ENCODE assay signal across 8 cellular contexts in genomic region chr2:38115216-38116012, GRCh38. TPM values are rescaled to one million over a fixed set of nuclear protein-coding genes. Genes with fewer than 3 reads are reported as not detected.
DNase-seq lines count a peak whose midpoint lies in the region; ATAC-seq and TF ChIP-seq lines count a peak whose summit lies in the region.

No MANE protein-coding gene starts in this region.

- H3K9me3 ChIP-seq in liver (ENCODE audit: control insufficient read depth in 4 of 4, low read length in 3 of 4), result no peaks in the 10 kb centered on the region

- no peak overlapping the region for H3K4me3 ChIP-seq in liver (ENCODE audit: low read depth in 1 of 3, low read length in 3 of 3)

- TF ChIP-seq RAD21 in liver (IDR thresholded peaks at IDR 0.05), result peak; percentile 93 to 95

- H3K27me3 ChIP-seq in liver (ENCODE audit: control insufficient read depth in 4 of 4, insufficient read depth in 4 of 4, low read length in 3 of 4), result no peaks in the 10 kb centered on the region

- no peaks in the 10 kb centered on the region for H3K36me3 ChIP-seq in liver (ENCODE audit: control insufficient read depth in 4 of 4, insufficient read depth in 3 of 4, low read depth in 1 of 4, low read length in 3 of 4)

- peak; percentile 95 for TF ChIP-seq CTCF in liver (IDR thresholded peaks at IDR 0.05; ENCODE audit: low read depth, low read length, missing input control)

- no peak overlapping the region for H3K27ac ChIP-seq in liver (ENCODE audit: low read depth in 1 of 2, low read length in 2 of 2)

- no peak overlapping the region for H3K9ac ChIP-seq in liver (ENCODE audit: low read depth in 1 of 2, low read length in 2 of 2)

- DNase-seq in DMS153 treated with DMSO at 0.1 percent for 48 hours (lab: John Stamatoyannopoulos, UW; ENCODE audit: unreplicated experiment) (peak; percentile 47), NCI-H2227 treated with DMSO at 0.1 percent for 48 hours (lab: John Stamatoyannopoulos, UW) (peak; percentile 71), cerebellar cortex (ENCODE audit: low spot score) (peak; percentile 44)
- peak; percentile 36 for DNase-seq in stimulated activated CD8-positive, alpha-beta memory T cell treated with anti-CD3 and anti-CD28 coated beads, Interleukin-15, amount 100 ng/mL, for 24 hours (ENCODE audit: low read depth)

- ATAC-seq in HG02571 (IDR thresholded peaks at IDR 0.05; ENCODE audit: unreplicated experiment) (peak; percentile 53), GM19023 (IDR thresholded peaks at IDR 0.05; ENCODE audit: unreplicated experiment) (no peak)
- ATAC-seq in activated CD4-positive, CD25-positive, alpha-beta regulatory T cell treated with anti-CD3 and anti-CD28 coated beads, Interleukin-2, amount 50 U/mL, for 24 hours, result peak; percentile 30 to 55

- H3K4me1 ChIP-seq in liver (ENCODE audit: control insufficient read depth in 4 of 4, insufficient read depth in 4 of 4, low read length in 3 of 4), result peaks cover 7 to 34% (median 18%) of the 10 kb centered on the region in 4 donors

- WGBS in liver, result 23% methylated on average over 8 of the region's 8 CpGs

TF ChIP-seq in liver, 16 proteins besides CTCF, POLR2A, EP300 and RAD21:
- TF ChIP-seq REST (IDR thresholded peaks at IDR 0.05) (no peak), FOXA1 (IDR thresholded peaks at IDR 0.05) (no peak), TAF1 (conservative IDR thresholded peaks at IDR 0.05) (no peak), GABPA (IDR thresholded peaks at IDR 0.05 in 1 of 2, conservative IDR thresholded peaks at IDR 0.05 in 1 of 2) (no peak), ZBTB33 (IDR thresholded peaks at IDR 0.05) (no peak), SP1 (IDR thresholded peaks at IDR 0.05) (no peak), JUND (IDR thresholded peaks at IDR 0.05) (no peak), RXRA (IDR thresholded peaks at IDR 0.05) (peak; percentile 3 to 26), HNF4A (conservative IDR thresholded peaks at IDR 0.05) (peak in 1 of 2 donors; percentile 22), HNF4G (IDR thresholded peaks at IDR 0.05) (no peak), FOXA2 (IDR thresholded peaks at IDR 0.05) (no peak), ATF3 (IDR thresholded peaks at IDR 0.05) (no peak), YY1 (IDR thresholded peaks at IDR 0.05) (peak; percentile 36), MAX (IDR thresholded peaks at IDR 0.05) (no peak)

RNA-seq across cellular contexts. Expression of gene CYP1B1, which starts 39.5 kb away (rescaled TPM):
- 1 to 10 TPM in 1 of 2 donors, under 1 TPM in 1; 0.84 to 6.8 TPM for total RNA-seq in liver
- polyA plus RNA-seq in liver, result 1 to 10 TPM; 2.7 to 3.6 TPM
